Comparison of ENCODE assay signal across 17 cellular contexts in genomic region chr22:47105085-47105484, GRCh38.
"Had no signal": no experiment of that assay in that cellular context is flagged by ENCODE, and none has a peak within 500 bp of the region (broad histone marks: within the 10 kb centered on the region; RNA-seq: fewer than 3 reads in every experiment).

No MANE protein-coding gene starts in this region.

- H3K4me1 ChIP-seq: gastrocnemius medialis, heart right ventricle, right atrium auricular region, testis, tibial nerve had no signal

- H3K9me3 Mint-ChIP-seq: naive thymus-derived CD4-positive, alpha-beta T cell; stimulated activated naive CD8-positive, alpha-beta T cell treated with anti-CD3 and anti-CD28 coated beads, Interleukin-15, Interleukin-2, amounts not matched to agents 100 ng/mL and 50 ng/mL, for 24 hours had no signal

- H3K4me3 ChIP-seq: dorsolateral prefrontal cortex, gastrocnemius medialis, heart right ventricle, right atrium auricular region, testis, tibial nerve had no signal

- H3K27me3 ChIP-seq: dorsolateral prefrontal cortex, gastrocnemius medialis, heart right ventricle, neutrophil, right atrium auricular region, testis, tibial nerve had no signal

- ATAC-seq: esophagus mucosa; gastrocnemius medialis; heart right ventricle; naive thymus-derived CD4-positive, alpha-beta T cell had no signal

- H3K36me3 ChIP-seq: gastrocnemius medialis, neutrophil, right atrium auricular region had no signal

- H3K9me3 ChIP-seq: gastrocnemius medialis, neutrophil, right atrium auricular region, testis had no signal

- H3K4me3 Mint-ChIP-seq: naive thymus-derived CD4-positive, alpha-beta T cell; stimulated activated naive CD8-positive, alpha-beta T cell treated with anti-CD3 and anti-CD28 coated beads, Interleukin-15, Interleukin-2, amounts not matched to agents 100 ng/mL and 50 ng/mL, for 24 hours had no signal

- H3K27me3 Mint-ChIP-seq: naive thymus-derived CD4-positive, alpha-beta T cell; stimulated activated naive CD8-positive, alpha-beta T cell treated with anti-CD3 and anti-CD28 coated beads, Interleukin-15, Interleukin-2, amounts not matched to agents 100 ng/mL and 50 ng/mL, for 24 hours had no signal

- H3K27ac Mint-ChIP-seq: stimulated activated naive CD8-positive, alpha-beta T cell treated with anti-CD3 and anti-CD28 coated beads, Interleukin-15, Interleukin-2, amounts not matched to agents 100 ng/mL and 50 ng/mL, for 24 hours had no signal

- H3K27ac ChIP-seq: dorsolateral prefrontal cortex, gastrocnemius medialis, heart right ventricle, neutrophil, right atrium auricular region, testis, tibial nerve had no signal

- DNase-seq: cortex of kidney; dorsolateral prefrontal cortex; effector CD8-positive, alpha-beta T cell; gastrocnemius medialis; heart right ventricle; hypothalamus; kidney glomerular epithelial cell; naive thymus-derived CD4-positive, alpha-beta T cell; posterior cingulate gyrus; small intestine; stimulated activated CD4-positive, alpha-beta T cell treated with anti-CD3 and anti-CD28 coated beads, Interleukin-12 subunit alpha, Interleukin-12 subunit beta, amount 100 ng/mL, for 4 hours; testis had no signal
